Comparison of ENCODE assay signal across 10 cellular contexts in genomic region chr14:99260652-99261551, GRCh38. TPM values are rescaled to one million over a fixed set of nuclear protein-coding genes. Genes with fewer than 3 reads are reported as not detected.
DNase-seq lines count a peak whose midpoint lies in the region; ATAC-seq and TF ChIP-seq lines count a peak whose summit lies in the region.
"Had no signal": no experiment of that assay in that cellular context is flagged by ENCODE, and none has a peak within 500 bp of the region (broad histone marks: within the 10 kb centered on the region; RNA-seq: fewer than 3 reads in every experiment).

No MANE protein-coding gene starts in this region.

- H3K9me3 ChIP-seq in DND-41 (ENCODE audit: insufficient read depth, low read length, severe bottlenecking) (no peaks in the 10 kb centered on the region), T-helper 17 cell (ENCODE audit: control insufficient read depth, low read length, poor library complexity, severe bottlenecking) (no peaks in the 10 kb centered on the region)

- intact Hi-C loops in natural killer cell (cut with micrococcal nuclease), result loop anchor here (2.0 kb wide), 1 partner anchor 30 kb away; no protein-coding TSS in a partner anchor

- peaks cover 88% of the 10 kb centered on the region for H3K4me1 ChIP-seq in DND-41 (ENCODE audit: insufficient read depth, low read length)

- H3K36me3 Mint-ChIP-seq in T-helper 17 cell (ENCODE audit: low read depth), result peaks cover 20% of the 10 kb centered on the region
- peaks cover 59% of the 10 kb centered on the region for H3K36me3 Mint-ChIP-seq in activated naive CD8-positive, alpha-beta T cell treated with anti-CD3 and anti-CD28 coated beads for 36 hours
- H3K36me3 Mint-ChIP-seq in natural killer cell, result no peaks in the 10 kb centered on the region

- TF ChIP-seq CTCF in DND-41 (IDR thresholded peaks at IDR 0.05; ENCODE audit: borderline replicate concordance, extremely low read depth, low read length, poor library complexity, severe bottlenecking), result no peak
- TF ChIP-seq CTCF in natural killer cell (IDR thresholded peaks at IDR 0.05), result no peak

- peaks cover 100% of the 10 kb centered on the region for H3K79me2 ChIP-seq in DND-41 (ENCODE audit: insufficient read depth, low read length)

- peaks cover 90% of the 10 kb centered on the region for H3K36me3 ChIP-seq in DND-41 (ENCODE audit: insufficient read depth, low read length)

- peak overlapping the region; percentile 100 for H3K27ac Mint-ChIP-seq in T-helper 17 cell
- H3K27ac Mint-ChIP-seq in activated naive CD8-positive, alpha-beta T cell treated with anti-CD3 and anti-CD28 coated beads for 36 hours, result peak overlapping the region; percentile 98
- H3K27ac Mint-ChIP-seq in natural killer cell, result peak overlapping the region; percentile 93 to 97

- peak overlapping the region; percentile 97 for H3K4me3 Mint-ChIP-seq in T-helper 17 cell
- peak overlapping the region; percentile 89 for H3K4me3 Mint-ChIP-seq in activated naive CD8-positive, alpha-beta T cell treated with anti-CD3 and anti-CD28 coated beads for 36 hours
- peak overlapping the region; percentile 88 for H3K4me3 Mint-ChIP-seq in natural killer cell

- H3K9ac ChIP-seq in DND-41 (ENCODE audit: low read depth, low read length), result peak overlapping the region; percentile 85; the same call in 1 of the 2 replicates

- H3K27me3 Mint-ChIP-seq in T-helper 17 cell, result no peaks in the 10 kb centered on the region
- no peaks in the 10 kb centered on the region for H3K27me3 Mint-ChIP-seq in activated naive CD8-positive, alpha-beta T cell treated with anti-CD3 and anti-CD28 coated beads for 36 hours
- H3K27me3 Mint-ChIP-seq in natural killer cell (ENCODE audit: low read depth in 2 of 2), result no peaks in the 10 kb centered on the region

- DNase-seq in DND-41 (peak; percentile 63), T-helper 17 cell (peak in 1 of 3 donors; percentile 52), natural killer cell (peak; percentile 46), occipital lobe (lab: John Stamatoyannopoulos, UW) (no peak), erythroblast (lab: John Stamatoyannopoulos, UW) (no peak)
- DNase-seq in activated naive CD8-positive, alpha-beta T cell treated with anti-CD3 and anti-CD28 coated beads for 36 hours, result peak; percentile 61
- DNase-seq: SIG-M5 had no signal

- peak overlapping the region; percentile 70 for H3K4me2 ChIP-seq in DND-41 (ENCODE audit: insufficient read depth, low read length)

- no peak overlapping the region for H2AFZ ChIP-seq in DND-41 (ENCODE audit: low read depth, low read length)

- peaks cover 93% of the 10 kb centered on the region for H4K20me1 ChIP-seq in DND-41 (ENCODE audit: insufficient read depth, low read length)

- no peaks in the 10 kb centered on the region for H3K9me3 Mint-ChIP-seq in activated naive CD8-positive, alpha-beta T cell treated with anti-CD3 and anti-CD28 coated beads for 36 hours
- H3K9me3 Mint-ChIP-seq in natural killer cell, result no peaks in the 10 kb centered on the region

- H3K4me1 Mint-ChIP-seq in T-helper 17 cell, result peaks cover 85% of the 10 kb centered on the region
- H3K4me1 Mint-ChIP-seq in activated naive CD8-positive, alpha-beta T cell treated with anti-CD3 and anti-CD28 coated beads for 36 hours, result peaks cover 94% of the 10 kb centered on the region
- H3K4me1 Mint-ChIP-seq in natural killer cell, result peaks cover 82 to 97% of the 10 kb centered on the region in 2 donors

- peak overlapping the region; percentile 86 for H3K27ac ChIP-seq in DND-41 (ENCODE audit: low read length)
- H3K27ac ChIP-seq: epithelial cell of prostate had no signal

- ATAC-seq in DND-41 (ENCODE audit: insufficient read depth, low read depth), result peak; percentile 58
- peak; percentile 35 for ATAC-seq in T-helper 17 cell
- ATAC-seq in natural killer cell, result peak; percentile 71 to 80 (median 77)
- ATAC-seq in HG02642 (IDR thresholded peaks at IDR 0.05; ENCODE audit: poor library complexity, unreplicated experiment), result no peak
- ATAC-seq in HG03457 (IDR thresholded peaks at IDR 0.05; ENCODE audit: unreplicated experiment), result no peak

- H3K27me3 ChIP-seq in DND-41 (ENCODE audit: insufficient read depth, low read length, poor library complexity), result no peaks in the 10 kb centered on the region

- TF ChIP-seq POLR2A in erythroblast (IDR thresholded peaks at IDR 0.05; ENCODE audit: low read length), result no peak

- peak overlapping the region in 1 of 2 experiments; percentile 0; a peak in 1 of 4 replicates for H3K4me3 ChIP-seq in DND-41 (ENCODE audit: low read depth in 1 of 2, low read length in 2 of 2)

RNA-seq across cellular contexts. Expression of gene BCL11B, which starts 11.1 kb away (rescaled TPM):
- total RNA-seq in T-helper 17 cell (100 to 1,000 TPM; 167 to 174 TPM), natural killer cell (10 to 100 TPM; 43.5 to 61.5 (median 56.2) TPM), occipital lobe (27.0 TPM)
- 10 to 100 TPM; 38.9 to 40.3 TPM for total RNA-seq in activated naive CD8-positive, alpha-beta T cell treated with anti-CD3 and anti-CD28 coated beads for 36 hours

Comparison
In these comparisons a context has a peak if more than half of its experiments do, and no peak if none do; other contexts are left out.
1. ATAC-seq: peak in DND-41 (single experiment), T-helper 17 cell (single experiment) and natural killer cell (3 of 3); none in HG02642 (single experiment) and HG03457 (single experiment).
2. DNase-seq: peak in DND-41 (single experiment), activated naive CD8-positive, alpha-beta T cell treated with anti-CD3 and anti-CD28 coated beads for 36 hours (single experiment) and natural killer cell (single experiment); none in occipital lobe (single experiment) and erythroblast (0 of 2).
3. Peak in every context shown above with its lines, with median percentiles within 50 percentile points of each other: H3K27ac Mint-ChIP-seq and H3K4me3 Mint-ChIP-seq.